Comparison of ENCODE assay signal across 1 cellular context in the genomic region with DNA sequence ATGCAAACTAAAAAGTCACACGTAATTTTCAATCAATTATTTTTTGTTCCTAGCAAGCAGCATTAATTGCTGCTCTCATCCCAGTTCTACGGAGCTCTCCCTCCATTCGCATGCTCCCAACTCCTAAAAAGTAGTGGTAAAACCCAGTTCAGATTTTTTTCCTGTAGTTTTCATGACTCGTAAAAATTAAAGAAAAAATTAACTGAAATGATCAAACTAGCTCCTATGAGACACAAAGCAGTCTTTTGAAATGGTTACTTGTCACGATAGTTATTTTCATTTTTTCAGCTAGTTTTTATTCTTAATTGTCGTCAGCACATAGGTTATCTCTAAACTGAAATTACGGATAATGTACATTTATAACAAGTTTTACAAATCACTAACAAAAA.
TF ChIP-seq lines count a peak whose summit lies in the region.

No MANE protein-coding gene starts in this region.

TF ChIP-seq in IMR-90, 13 proteins besides CTCF, POLR2A, EP300 and RAD21 (continued from another document):
- TF ChIP-seq, protein P1, sequence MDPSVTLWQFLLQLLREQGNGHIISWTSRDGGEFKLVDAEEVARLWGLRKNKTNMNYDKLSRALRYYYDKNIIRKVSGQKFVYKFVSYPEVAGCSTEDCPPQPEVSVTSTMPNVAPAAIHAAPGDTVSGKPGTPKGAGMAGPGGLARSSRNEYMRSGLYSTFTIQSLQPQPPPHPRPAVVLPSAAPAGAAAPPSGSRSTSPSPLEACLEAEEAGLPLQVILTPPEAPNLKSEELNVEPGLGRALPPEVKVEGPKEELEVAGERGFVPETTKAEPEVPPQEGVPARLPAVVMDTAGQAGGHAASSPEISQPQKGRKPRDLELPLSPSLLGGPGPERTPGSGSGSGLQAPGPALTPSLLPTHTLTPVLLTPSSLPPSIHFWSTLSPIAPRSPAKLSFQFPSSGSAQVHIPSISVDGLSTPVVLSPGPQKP (IDR thresholded peaks at IDR 0.05; ENCODE audit: borderline replicate concordance, low read depth, low read length): no peak
- no peak for TF ChIP-seq NFE2L2 (IDR thresholded peaks at IDR 0.05; ENCODE audit: low read depth, low read length)
- no peak for TF ChIP-seq RCOR1 (IDR thresholded peaks at IDR 0.05; ENCODE audit: insufficient replicate concordance, low read length)
- TF ChIP-seq MAZ (IDR thresholded peaks at IDR 0.05; ENCODE audit: borderline replicate concordance, low read depth, low read length): no peak
